In genomic region chr16:50553731-50554360, GRCh38 we compare ENCODE assay signal across 26 cellular contexts. TPM values are rescaled to one million over a fixed set of nuclear protein-coding genes. Genes with fewer than 3 reads are reported as not detected.
"Had no signal": no experiment of that assay in that cellular context is flagged by ENCODE, and none has a peak within 500 bp of the region (broad histone marks: within the 10 kb centered on the region; RNA-seq: fewer than 3 reads in every experiment).

No MANE protein-coding gene starts in this region.

- H3K4me3 Mint-ChIP-seq: central memory CD8-positive, alpha-beta T cell; dendritic cell treated with granulocyte-macrophage colony-stimulating factor and Interleukin-4, amounts not matched to agents 40 ng/mL and 50 ng/mL, for 4 days; memory B cell; naive B cell; natural killer cell treated with Interleukin-12 subunit alpha and Interleukin-12 subunit beta and Interleukin-15 and Interleukin-18, amount 100 ng/mL, for 72 hours; stimulated activated naive B cell treated with anti-CD40 and anti-IgM and Interleukin-4, amounts not matched to agents 10 μg/mL and 1 μg/mL and 100 μg/mL, for 72 hours; stimulated activated naive CD8-positive, alpha-beta T cell treated with anti-CD3 and anti-CD28 coated beads, Interleukin-15, Interleukin-2, amounts not matched to agents 100 ng/mL and 50 ng/mL, for 24 hours had no signal

- ATAC-seq: gastrocnemius medialis; heart left ventricle; mucosa of descending colon; natural killer cell treated with Interleukin-12 subunit alpha and Interleukin-12 subunit beta and Interleukin-15 and Interleukin-18, amount 100 ng/mL, for 72 hours; stimulated activated naive B cell treated with anti-CD40 and anti-IgM and Interleukin-4, amounts not matched to agents 10 μg/mL and 1 μg/mL and 100 μg/mL, for 72 hours had no signal

- H3K27ac Mint-ChIP-seq: dendritic cell treated with granulocyte-macrophage colony-stimulating factor and Interleukin-4, amounts not matched to agents 40 ng/mL and 50 ng/mL, for 4 days; memory B cell; natural killer cell treated with Interleukin-12 subunit alpha and Interleukin-12 subunit beta and Interleukin-15 and Interleukin-18, amount 100 ng/mL, for 72 hours; stimulated activated naive B cell treated with anti-CD40 and anti-IgM and Interleukin-4, amounts not matched to agents 10 μg/mL and 1 μg/mL and 100 μg/mL, for 72 hours; stimulated activated naive CD8-positive, alpha-beta T cell treated with anti-CD3 and anti-CD28 coated beads, Interleukin-15, Interleukin-2, amounts not matched to agents 100 ng/mL and 50 ng/mL, for 24 hours had no signal

- H3K9me3 Mint-ChIP-seq: central memory CD8-positive, alpha-beta T cell; dendritic cell treated with granulocyte-macrophage colony-stimulating factor and Interleukin-4, amounts not matched to agents 40 ng/mL and 50 ng/mL, for 4 days; natural killer cell treated with Interleukin-12 subunit alpha and Interleukin-12 subunit beta and Interleukin-15 and Interleukin-18, amount 100 ng/mL, for 72 hours; stimulated activated naive B cell treated with anti-CD40 and anti-IgM and Interleukin-4, amounts not matched to agents 10 μg/mL and 1 μg/mL and 100 μg/mL, for 72 hours; stimulated activated naive CD8-positive, alpha-beta T cell treated with anti-CD3 and anti-CD28 coated beads, Interleukin-15, Interleukin-2, amounts not matched to agents 100 ng/mL and 50 ng/mL, for 24 hours had no signal

- DNase-seq: colonic mucosa; effector memory CD4-positive, alpha-beta T cell; foreskin fibroblast; gastrocnemius medialis; heart left ventricle; kidney; mucosa of descending colon; naive B cell; occipital lobe; sigmoid colon; stimulated activated CD4-positive, alpha-beta T cell treated with anti-CD3 and anti-CD28 coated beads, Interleukin-4, amount 100 ng/mL, for 4 hours; stimulated activated naive B cell treated with anti-CD40 and anti-IgM and Interleukin-4, amounts not matched to agents 10 μg/mL and 1 μg/mL and 100 μg/mL, for 72 hours; trophoblast cell had no signal

- H3K36me3 ChIP-seq: colonic mucosa, gastrocnemius medialis, heart left ventricle, prostate gland, right atrium auricular region, suprapubic skin had no signal

- H3K36me3 Mint-ChIP-seq: natural killer cell treated with Interleukin-12 subunit alpha and Interleukin-12 subunit beta and Interleukin-15 and Interleukin-18, amount 100 ng/mL, for 72 hours had no signal

- H3K27me3 ChIP-seq: colonic mucosa, right atrium auricular region, sigmoid colon had no signal

- H3K4me1 ChIP-seq: colonic mucosa, parathyroid adenoma, prostate gland had no signal

- H3K27me3 Mint-ChIP-seq: central memory CD8-positive, alpha-beta T cell had no signal

- H3K27ac ChIP-seq: colonic mucosa, gastrocnemius medialis, heart left ventricle, hepatocyte, parathyroid adenoma, prostate gland, right atrium auricular region, suprapubic skin had no signal

- FAIRE-seq: endothelial cell of umbilical vein, kidney had no signal

- H3K4me3 ChIP-seq: colonic mucosa, gastrocnemius medialis, heart left ventricle, hepatocyte, lung, mucosa of descending colon, prostate gland, right atrium auricular region, sigmoid colon, suprapubic skin had no signal

- H3K9me3 ChIP-seq: colonic mucosa, gastrocnemius medialis, mucosa of descending colon, prostate gland, right atrium auricular region, sigmoid colon, suprapubic skin had no signal

RNA-seq across cellular contexts. Expression of gene NKD1, which starts 5.7 kb away (rescaled TPM):
- total RNA-seq: endothelial cell of umbilical vein, epithelial cell of proximal tubule had no signal
- polyA plus RNA-seq: endothelial cell of umbilical vein had no signal
